27 cellular contexts compared by ENCODE assay signal in genomic region chr7:37899712-37900247, GRCh38. TPM values are rescaled to one million over a fixed set of nuclear protein-coding genes. Genes with fewer than 3 reads are reported as not detected.
"Had no signal": no experiment of that assay in that cellular context is flagged by ENCODE, and none has a peak within 500 bp of the region (broad histone marks: within the 10 kb centered on the region; RNA-seq: fewer than 3 reads in every experiment).

No MANE protein-coding gene starts in this region.

- H3K4me3 ChIP-seq: SJCRH30 had no signal

- ATAC-seq: activated CD8-positive, alpha-beta T cell treated with anti-CD3 and anti-CD28 coated beads for 36 hours; Panc1 had no signal

- H3K27ac ChIP-seq: RWPE1, SJCRH30, WERI-Rb-1 had no signal

- H3K4me2 ChIP-seq: SK-N-SH had no signal

- H3K9ac ChIP-seq: SK-N-SH had no signal

- H3K9me2 ChIP-seq: SK-N-SH had no signal

- H3K9me3 ChIP-seq: SJCRH30, SK-N-SH had no signal

- H3K36me3 ChIP-seq: SJCRH30, WERI-Rb-1 had no signal

- DNase-seq: activated CD4-positive, alpha-beta T cell treated with anti-CD3 and anti-CD28 coated beads for 4 hours; activated CD8-positive, alpha-beta memory T cell treated with anti-CD3 and anti-CD28 coated beads, Interleukin-2, amount 50 U/mL, for 4 hours; activated CD8-positive, alpha-beta T cell treated with anti-CD3 and anti-CD28 coated beads for 36 hours; activated naive CD4-positive, alpha-beta T cell; aorta; central memory CD4-positive, alpha-beta T cell; NCI-H1048; NCI-H146; NCI-H1930; NCI-H2107; NCI-H2171 treated with DMSO at 0.1 percent for 48 hours; NCI-H345; NCI-H510A; NCI-H526 treated with DMSO at 0.1 percent for 48 hours; NCI-H82; Right ventricle myocardium superior; SJCRH30; SK-N-SH; T-helper 1 cell; WERI-Rb-1 had no signal

- H3K27me3 ChIP-seq: SJCRH30 had no signal

RNA-seq across cellular contexts. Expression of gene SFRP4, which starts 16.8 kb away (rescaled TPM):
- total RNA-seq: activated CD8-positive, alpha-beta T cell treated with anti-CD3 and anti-CD28 coated beads for 36 hours; OCI-LY7; T-helper 2 cell treated with Interferon-gamma antibody and Interleukin-4, amounts not matched to agents 100 ng/mL and 5 ng/mL, for 36 hours had no signal

RNA-seq across cellular contexts. Expression of gene EPDR1, which starts 20.7 kb away (rescaled TPM):
- total RNA-seq: OCI-LY7 had no signal

RNA-seq across cellular contexts. Expression of gene NME8, which starts 51.4 kb away (rescaled TPM):
- total RNA-seq: activated CD8-positive, alpha-beta T cell treated with anti-CD3 and anti-CD28 coated beads for 36 hours; bronchial epithelial cell; LHCN-M2; M059J; OCI-LY7; Right ventricle myocardium superior; SJCRH30; T-helper 2 cell treated with Interferon-gamma antibody and Interleukin-4, amounts not matched to agents 100 ng/mL and 5 ng/mL, for 36 hours had no signal
